19 cellular contexts compared by ENCODE assay signal in the genomic region with DNA sequence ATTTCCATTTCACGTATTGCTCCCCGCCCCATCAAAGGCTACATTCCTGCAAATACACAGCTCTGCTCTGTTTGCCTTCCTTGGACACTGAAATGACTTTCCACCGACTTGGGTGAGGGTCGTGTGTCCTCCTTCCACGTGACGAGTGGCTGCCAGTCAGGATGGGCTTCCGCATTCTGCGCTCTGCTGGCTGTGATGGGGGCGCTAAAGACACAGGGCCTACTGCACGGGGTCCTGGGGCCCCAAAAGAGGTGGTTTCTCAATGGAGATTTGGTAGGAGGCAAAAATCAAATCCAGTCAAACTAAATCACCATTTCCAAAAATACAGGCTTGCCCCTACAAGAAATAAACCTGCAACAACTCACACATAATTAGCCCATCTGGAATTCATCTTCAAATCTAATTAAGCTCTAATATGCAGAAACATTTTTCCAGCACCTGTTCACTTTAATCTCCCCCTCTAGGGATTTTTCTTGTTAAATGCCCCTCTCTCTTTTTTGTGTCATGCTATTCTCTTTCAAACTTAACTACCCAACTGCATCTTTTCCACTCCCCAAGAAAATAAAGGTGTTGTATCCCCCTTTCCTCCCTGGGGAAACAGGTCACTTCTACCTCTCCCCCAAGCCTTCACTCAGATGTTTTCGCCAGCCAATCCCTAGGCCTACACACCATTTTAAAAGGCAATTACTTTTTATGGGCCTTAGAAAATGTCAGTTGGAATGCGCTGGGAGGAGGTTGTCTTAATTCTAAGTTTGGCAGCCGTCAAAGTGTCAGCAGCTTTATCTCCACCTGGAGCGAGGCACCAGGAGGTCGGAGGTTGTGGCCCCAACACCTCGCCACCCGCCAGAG. TPM values are rescaled to one million over a fixed set of nuclear protein-coding genes. Genes with fewer than 3 reads are reported as not detected.
DNase-seq lines count a peak whose midpoint lies in the region; ATAC-seq, FAIRE-seq and TF ChIP-seq lines count a peak whose summit lies in the region.
"Had no signal": no experiment of that assay in that cellular context is flagged by ENCODE, and none has a peak within 500 bp of the region (broad histone marks: within the 10 kb centered on the region; RNA-seq: fewer than 3 reads in every experiment).

No MANE protein-coding gene starts in this region.

- H3K27ac ChIP-seq in GM12878 (ENCODE audit: control insufficient read depth, insufficient read depth): no peak overlapping the region
- H3K27ac ChIP-seq: adrenal gland, esophagus muscularis mucosa, Peyer's patch, testis had no signal

- TF ChIP-seq RAD21 in GM12878 (IDR thresholded peaks at IDR 0.05; ENCODE audit: insufficient read depth, low read depth, low read length): no peak

- POLR2A ChIA-PET in GM12878 (lab: Charles Lee): no interaction called here
- POLR2A ChIA-PET in naive thymus-derived CD8-positive, alpha-beta T cell (lab: Charles Lee): no interaction called here

- peaks cover 11 to 12% of the 10 kb centered on the region in 2 donors for H3K4me1 Mint-ChIP-seq in natural killer cell treated with Interleukin-12 subunit alpha and Interleukin-12 subunit beta and Interleukin-15 and Interleukin-18, amount 100 ng/mL, for 72 hours (ENCODE audit: low read depth in 2 of 2)
- peaks cover 8 to 21% of the 10 kb centered on the region in 2 donors for H3K4me1 Mint-ChIP-seq in natural killer cell
- H3K4me1 Mint-ChIP-seq in naive thymus-derived CD8-positive, alpha-beta T cell: peaks cover 8 to 16% (median 10%) of the 10 kb centered on the region in 4 donors

- CTCF ChIA-PET in GM12878 (lab: Yijun Ruan, JAX): no interaction called here

- peaks cover 11% of the 10 kb centered on the region for H3K36me3 Mint-ChIP-seq in natural killer cell treated with Interleukin-12 subunit alpha and Interleukin-12 subunit beta and Interleukin-15 and Interleukin-18, amount 100 ng/mL, for 72 hours
- no peaks in the 10 kb centered on the region for H3K36me3 Mint-ChIP-seq in natural killer cell
- peaks cover 0 to 69% (median 7%) of the 10 kb centered on the region in 3 donors for H3K36me3 Mint-ChIP-seq in naive thymus-derived CD8-positive, alpha-beta T cell

- no peak overlapping the region for H3K4me3 ChIP-seq in GM12878
- H3K4me3 ChIP-seq: adrenal gland, esophagus muscularis mucosa, Peyer's patch, testis had no signal

- TF ChIP-seq POLR2A in GM12878 (IDR thresholded peaks at IDR 0.05; ENCODE audit: low read depth, low read length): no peak

- ATAC-seq in natural killer cell treated with Interleukin-12 subunit alpha and Interleukin-12 subunit beta and Interleukin-15 and Interleukin-18, amount 100 ng/mL, for 72 hours: no peak
- ATAC-seq in natural killer cell (no peak), GM12878 (no peak), GM18498 (IDR thresholded peaks at IDR 0.05; ENCODE audit: unreplicated experiment) (no peak)
- ATAC-seq in naive thymus-derived CD8-positive, alpha-beta T cell: no peak
- ATAC-seq: activated CD4-positive, CD25-positive, alpha-beta regulatory T cell treated with anti-CD3 and anti-CD28 coated beads, Interleukin-2, amount 50 U/mL, for 24 hours; left ventricle myocardium superior; right cardiac atrium had no signal

- in situ Hi-C loops in GM12878 (cut with MboI): no loop called here

- no peak overlapping the region for H3K4me2 ChIP-seq in GM12878 (ENCODE audit: control insufficient read depth, insufficient read depth)

- no peak overlapping the region for H2AFZ ChIP-seq in GM12878 (ENCODE audit: control insufficient read depth, low read depth, low read length)

- TSS peak; percentile 20 for BruUV-seq in GM12878 (replicated peaks; lab: Mats Ljungman, UMichigan)

- TF ChIP-seq CTCF in natural killer cell (IDR thresholded peaks at IDR 0.05) (no peak), GM12878 (IDR thresholded peaks at IDR 0.05 in 2 of 3, conservative IDR thresholded peaks at IDR 0.05 in 1 of 3; ENCODE audit: control insufficient read depth in 2 of 3, extremely low read depth in 1 of 3, insufficient read depth in 1 of 3, low read depth in 3 of 3, low read length in 3 of 3) (no peak)

- no peak for FAIRE-seq in GM12878 (lab: Jason Lieb, UNC)

- H3K4me1 ChIP-seq in GM12878 (ENCODE audit: control insufficient read depth, insufficient read depth, low read length): no peaks in the 10 kb centered on the region
- H3K4me1 ChIP-seq: Peyer's patch, testis had no signal

- H3K9me3 ChIP-seq in GM12878 (replicated peaks; ENCODE audit: control insufficient read depth, insufficient read depth, low read length): no peaks in the 10 kb centered on the region
- H3K9me3 ChIP-seq: adrenal gland, esophagus muscularis mucosa, Peyer's patch, testis had no signal

- H4K20me1 ChIP-seq in GM12878 (ENCODE audit: control insufficient read depth, insufficient read depth): no peaks in the 10 kb centered on the region

- no peak overlapping the region for H3K9ac ChIP-seq in GM12878 (ENCODE audit: control insufficient read depth, insufficient read depth, low read length)

- H3K79me2 ChIP-seq in GM12878 (ENCODE audit: control insufficient read depth, insufficient read depth, low read length): no peaks in the 10 kb centered on the region

- intact Hi-C loops in natural killer cell (cut with micrococcal nuclease) (no loop called here), GM12878 (cut with micrococcal nuclease; ENCODE audit: unreplicated experiment) (no loop called here)

- peaks cover 26 to 31% of the 10 kb centered on the region in 2 experiments; a peak in 3 of 4 replicates for H3K36me3 ChIP-seq in GM12878 (ENCODE audit: control insufficient read depth in 2 of 2, insufficient read depth in 2 of 2, low read length in 1 of 2)

- peak; percentile 26 for DNase-seq in natural killer cell treated with Interleukin-12 subunit alpha and Interleukin-12 subunit beta and Interleukin-15 and Interleukin-18, amount 100 ng/mL, for 72 hours (ENCODE audit: low spot score)
- DNase-seq in natural killer cell (no peak), NCI-H2171 treated with DMSO at 0.1 percent for 48 hours (lab: John Stamatoyannopoulos, UW) (peak; percentile 79), GM12878 (ENCODE audit: low read depth, low spot score) (no peak), Kasumi-1 (lab: John Stamatoyannopoulos, UW) (no peak)
- DNase-seq in naive thymus-derived CD8-positive, alpha-beta T cell: no peak
- no peak for DNase-seq in stimulated activated CD4-positive, alpha-beta T cell treated with anti-CD3 and anti-CD28 coated beads, Interleukin-2, amount 100 ng/mL, for 24 hours
- DNase-seq: adrenal gland; caudate nucleus; left ventricle myocardium superior; NCI-H774; Peyer's patch; stimulated activated CD4-positive, alpha-beta T cell treated with anti-CD3 and anti-CD28 coated beads, Interleukin-15, amount 100 ng/mL, for 24 hours; T1000; testis had no signal

- no peak overlapping the region for H3K27ac Mint-ChIP-seq in natural killer cell treated with Interleukin-12 subunit alpha and Interleukin-12 subunit beta and Interleukin-15 and Interleukin-18, amount 100 ng/mL, for 72 hours
- H3K27ac Mint-ChIP-seq in natural killer cell: no peak overlapping the region
- peak overlapping the region in 1 of 10 donors; percentile 40 for H3K27ac Mint-ChIP-seq in naive thymus-derived CD8-positive, alpha-beta T cell

- TF ChIP-seq EP300 in GM12878 (IDR thresholded peaks at IDR 0.05; ENCODE audit: borderline replicate concordance in 1 of 2, control insufficient read depth in 1 of 2, low read depth in 2 of 2, low read length in 2 of 2): no peak

- SMC1A ChIA-PET in GM12878 (lab: Charles Lee; ENCODE audit: uncharacterized antibody, unreplicated experiment): no interaction called here

- RAD21 ChIA-PET in GM12878 (lab: Charles Lee; ENCODE audit: unreplicated experiment): no interaction called here

- H3K27me3 ChIP-seq in GM12878 (replicated peaks in 1 of 2; ENCODE audit: control insufficient read depth in 2 of 2, insufficient read depth in 2 of 2, low read length in 1 of 2): no peaks in the 10 kb centered on the region
- H3K27me3 ChIP-seq: adrenal gland, esophagus muscularis mucosa, Peyer's patch, testis had no signal

- WGBS in GM12878 (ENCODE audit: insufficient coverage, insufficient replicate concordance, low lambda C conversion rate, missing lambda C conversion rate): 93% methylated on average over 17 of the region's 17 CpGs

- no peak overlapping the region for H3K4me3 Mint-ChIP-seq in natural killer cell treated with Interleukin-12 subunit alpha and Interleukin-12 subunit beta and Interleukin-15 and Interleukin-18, amount 100 ng/mL, for 72 hours
- H3K4me3 Mint-ChIP-seq in natural killer cell: no peak overlapping the region
- H3K4me3 Mint-ChIP-seq in naive thymus-derived CD8-positive, alpha-beta T cell: no peak overlapping the region

- no peaks in the 10 kb centered on the region for H3K9me3 Mint-ChIP-seq in natural killer cell treated with Interleukin-12 subunit alpha and Interleukin-12 subunit beta and Interleukin-15 and Interleukin-18, amount 100 ng/mL, for 72 hours
- H3K9me3 Mint-ChIP-seq in natural killer cell: no peaks in the 10 kb centered on the region
- H3K9me3 Mint-ChIP-seq in naive thymus-derived CD8-positive, alpha-beta T cell: no peaks in the 10 kb centered on the region

- H3K27me3 Mint-ChIP-seq in natural killer cell treated with Interleukin-12 subunit alpha and Interleukin-12 subunit beta and Interleukin-15 and Interleukin-18, amount 100 ng/mL, for 72 hours: no peaks in the 10 kb centered on the region
- no peaks in the 10 kb centered on the region for H3K27me3 Mint-ChIP-seq in natural killer cell (ENCODE audit: low read depth in 2 of 2)
- no peaks in the 10 kb centered on the region for H3K27me3 Mint-ChIP-seq in naive thymus-derived CD8-positive, alpha-beta T cell

RNA-seq across cellular contexts. Expression of gene FAAP100, which starts 21.9 kb away (rescaled TPM):
- 10 to 100 TPM; 35.5 to 76.6 TPM for total RNA-seq in natural killer cell treated with Interleukin-12 subunit alpha and Interleukin-12 subunit beta and Interleukin-15 and Interleukin-18, amount 100 ng/mL, for 72 hours
- total RNA-seq in natural killer cell (10 to 100 TPM; 31.8 to 34.5 (median 33.1) TPM), GM12878 (2014; rRNA removed) (25.1 and 25.8 TPM in 2 replicates), GM12878 (2014; rRNA removed; fragmentation: Illumina TruSeq; extraction: Trizol) (8.1 and 12.2 TPM in 2 replicates), GM12878 (2021) (39.6 and 46.2 TPM in 2 replicates)
- 86.7 and 99.0 TPM in 2 replicates for total RNA-seq in GM12878 (2013; cell fraction: nucleolus; rRNA removed)
- 6.6 TPM for polyA plus RNA-seq in GM12878 (2011; ENCODE audit: low read depth)
- polyA plus RNA-seq in GM12878 (2011; rRNA removed) (3.4 and 8.1 TPM in 2 replicates), GM12878 (2014; fragmentation: Illumina TruSeq; extraction: Trizol) (1.4 and 5.2 TPM in 2 replicates), GM12878 (2014; fragmentation: Nextera tagmentation; extraction: Ambion mirVana) (under 1 TPM; 0.11 to 0.49 TPM), GM12878 (2014; rRNA removed) (34.4 and 39.8 TPM in 2 replicates), GM12878 (2016; fragmentation: Nextera tagmentation; extraction: Ambion mirVana) (10 to 100 TPM; 22.0 to 26.8 TPM)
- polyA plus RNA-seq in GM12878 (2011; cell fraction: cytosol; rRNA removed): 16.4 and 25.8 TPM in 2 replicates
- 52.4 and 74.0 TPM in 2 replicates for polyA plus RNA-seq in GM12878 (2011; cell fraction: nucleus; rRNA removed)
- polyA plus RNA-seq in GM12878 (2012): 16.2 and 18.9 TPM in 2 replicates
- 8.9 and 32.2 TPM in 2 replicates for polyA minus RNA-seq in GM12878 (2011; rRNA and poly(A)+ RNA removed)
- 13.6 and 14.8 TPM in 2 replicates for polyA minus RNA-seq in GM12878 (2011; cell fraction: cytosol; rRNA and poly(A)+ RNA removed)
- 36.3 and 44.7 TPM in 2 replicates for polyA minus RNA-seq in GM12878 (2011; cell fraction: nucleus; rRNA and poly(A)+ RNA removed)
- 10 to 100 TPM; 52.5 to 55.9 TPM for total RNA-seq in naive thymus-derived CD8-positive, alpha-beta T cell
- polyA plus RNA-seq in naive thymus-derived CD8-positive, alpha-beta T cell: 10 to 100 TPM in 2 of 3 donors, 1 to 10 TPM in 1; 9.1 to 17.4 (median 11.7) TPM

RNA-seq across cellular contexts. Expression of gene FSCN2, which starts 45.8 kb away (rescaled TPM):
- total RNA-seq in natural killer cell treated with Interleukin-12 subunit alpha and Interleukin-12 subunit beta and Interleukin-15 and Interleukin-18, amount 100 ng/mL, for 72 hours: under 1 TPM; 0.21 to 0.64 TPM
- 1 to 10 TPM in 2 of 3 donors, under 1 TPM in 1; 0.26 to 2.6 (median 1.0) TPM for total RNA-seq in natural killer cell
- 19.6 and 21.4 TPM in 2 replicates for total RNA-seq in GM12878 (2013; cell fraction: nucleolus; rRNA removed)
- 1.2 and 1.8 TPM in 2 replicates for total RNA-seq in GM12878 (2014; rRNA removed)
- total RNA-seq in GM12878 (2014; rRNA removed; fragmentation: Illumina TruSeq; extraction: Trizol): 0.14 and 0.58 TPM in 2 replicates
- total RNA-seq in GM12878 (2021): 2.1 and 2.7 TPM in 2 replicates
- not detected for polyA plus RNA-seq in GM12878 (2011; ENCODE audit: low read depth)
- polyA plus RNA-seq in GM12878 (2011; rRNA removed): 0.29 and 0.65 TPM in 2 replicates
- 0.69 and 1.0 TPM in 2 replicates for polyA plus RNA-seq in GM12878 (2011; cell fraction: cytosol; rRNA removed)
- polyA plus RNA-seq in GM12878 (2011; cell fraction: nucleus; rRNA removed): 6.3 and 7.2 TPM in 2 replicates
- 1.5 and 1.6 TPM in 2 replicates for polyA plus RNA-seq in GM12878 (2012)
- polyA plus RNA-seq in GM12878 (2014; fragmentation: Illumina TruSeq; extraction: Trizol): 0.19 and 0.24 TPM in 2 replicates
- not detected for polyA plus RNA-seq in GM12878 (2014; fragmentation: Nextera tagmentation; extraction: Ambion mirVana)
- polyA plus RNA-seq in GM12878 (2014; rRNA removed): 1.9 and 2.0 TPM in 2 replicates
- under 1 TPM in 1 of 2 experiments, not detected in 1; 0.12 TPM for polyA plus RNA-seq in GM12878 (2016; fragmentation: Nextera tagmentation; extraction: Ambion mirVana)
- 0.44 and 2.2 TPM in 2 replicates for polyA minus RNA-seq in GM12878 (2011; rRNA and poly(A)+ RNA removed)
- polyA minus RNA-seq in GM12878 (2011; cell fraction: cytosol; rRNA and poly(A)+ RNA removed): 0.80 and 1.0 TPM in 2 replicates
- 3.7 and 4.2 TPM in 2 replicates for polyA minus RNA-seq in GM12878 (2011; cell fraction: nucleus; rRNA and poly(A)+ RNA removed)
- 1 to 10 TPM in 1 of 2 experiments, under 1 TPM in 1; 0.96 to 2.0 TPM for total RNA-seq in naive thymus-derived CD8-positive, alpha-beta T cell
- polyA plus RNA-seq in naive thymus-derived CD8-positive, alpha-beta T cell: not detected

Comparison
In these comparisons a context has a peak if more than half of its experiments do, and no peak if none do; other contexts are left out.
1. DNase-seq: peak in natural killer cell treated with Interleukin-12 subunit alpha and Interleukin-12 subunit beta and Interleukin-15 and Interleukin-18, amount 100 ng/mL, for 72 hours (single experiment) and NCI-H2171 treated with DMSO at 0.1 percent for 48 hours (single experiment); none in natural killer cell (single experiment), GM12878 (single experiment), naive thymus-derived CD8-positive, alpha-beta T cell (0 of 10), stimulated activated CD4-positive, alpha-beta T cell treated with anti-CD3 and anti-CD28 coated beads, Interleukin-2, amount 100 ng/mL, for 24 hours (0 of 2) and Kasumi-1 (0 of 2).